In genomic region chr2:24792542-24792873, GRCh38 we compare ENCODE assay signal across 8 cellular contexts. TPM values are rescaled to one million over a fixed set of nuclear protein-coding genes. Genes with fewer than 3 reads are reported as not detected.
DNase-seq lines count a peak whose midpoint lies in the region; ATAC-seq and TF ChIP-seq lines count a peak whose summit lies in the region.

No MANE protein-coding gene starts in this region.

- intact Hi-C loops in activated CD4-positive, alpha-beta T cell treated with anti-CD3 and anti-CD28 coated beads, Interleukin-2, amount 10 ng/mL, durations not matched to agents 24 days and 14 days (cut with micrococcal nuclease), result loop anchor here (2.0 to 5.0 kb wide), 5 partner anchors 34 to 302 kb away; partner anchors contain the start of genes DNAJC27, EFR3B and NCOA1

- peak overlapping the region; percentile 98 for H3K4me3 ChIP-seq in thoracic aorta

- no peak for DNase-seq in activated CD4-positive, alpha-beta T cell treated with anti-CD3 and anti-CD28 coated beads, Interleukin-2, amount 10 ng/mL, durations not matched to agents 24 days and 14 days
- no peak for DNase-seq in activated CD4-positive, alpha-beta T cell treated with anti-CD3 and anti-CD28 coated beads for 48 hours
- no peak for DNase-seq in activated naive CD4-positive, alpha-beta T cell treated with anti-CD3 and anti-CD28 coated beads, Interleukin-2, amount 50 U/mL, for 72 hours (ENCODE audit: low spot score in 2 of 2)
- DNase-seq in thoracic aorta (ENCODE audit: low spot score), result no peak
- no peak for DNase-seq in nucleus accumbens (lab: John Stamatoyannopoulos, UW)
- DNase-seq in DMS53 (lab: John Stamatoyannopoulos, UW), result no peak
- no peak for DNase-seq in kidney tubule cell (ENCODE audit: low spot score)

- ATAC-seq in activated naive CD4-positive, alpha-beta T cell treated with anti-CD3 and anti-CD28 coated beads, Interleukin-2, amount 50 U/mL, for 72 hours, result no peak
- ATAC-seq in thoracic aorta (ENCODE audit: insufficient number of reproducible peaks, low FRiP score, low read depth), result no peak

- H3K27ac ChIP-seq in layer of hippocampus (ENCODE audit: low read depth, low read length) (peak overlapping the region; percentile 100), thoracic aorta (peak overlapping the region; percentile 99)

- TF ChIP-seq CTCF in thoracic aorta (IDR thresholded peaks at IDR 0.05), result no peak

- peaks cover under 1% of the 10 kb centered on the region for H3K9me3 Mint-ChIP-seq in activated CD4-positive, alpha-beta T cell treated with anti-CD3 and anti-CD28 coated beads, Interleukin-2, amount 10 ng/mL, durations not matched to agents 24 days and 14 days
- peaks cover 0 to 3% of the 10 kb centered on the region in 2 donors for H3K9me3 Mint-ChIP-seq in activated naive CD4-positive, alpha-beta T cell treated with anti-CD3 and anti-CD28 coated beads, Interleukin-2, amount 50 U/mL, for 72 hours

- no peaks in the 10 kb centered on the region for H3K36me3 ChIP-seq in thoracic aorta

- peak overlapping the region; percentile 98 for H3K4me3 Mint-ChIP-seq in activated CD4-positive, alpha-beta T cell treated with anti-CD3 and anti-CD28 coated beads, Interleukin-2, amount 10 ng/mL, durations not matched to agents 24 days and 14 days

- peaks cover 32% of the 10 kb centered on the region for H3K36me3 Mint-ChIP-seq in activated CD4-positive, alpha-beta T cell treated with anti-CD3 and anti-CD28 coated beads, Interleukin-2, amount 10 ng/mL, durations not matched to agents 24 days and 14 days (ENCODE audit: low read depth)
- H3K36me3 Mint-ChIP-seq in activated naive CD4-positive, alpha-beta T cell treated with anti-CD3 and anti-CD28 coated beads, Interleukin-2, amount 50 U/mL, for 72 hours, result peaks cover 32 to 50% of the 10 kb centered on the region in 2 donors

- H3K9me3 ChIP-seq in thoracic aorta, result no peaks in the 10 kb centered on the region

- peaks cover 2% of the 10 kb centered on the region for H3K27me3 Mint-ChIP-seq in activated CD4-positive, alpha-beta T cell treated with anti-CD3 and anti-CD28 coated beads, Interleukin-2, amount 10 ng/mL, durations not matched to agents 24 days and 14 days

- H3K27ac Mint-ChIP-seq in activated CD4-positive, alpha-beta T cell treated with anti-CD3 and anti-CD28 coated beads, Interleukin-2, amount 10 ng/mL, durations not matched to agents 24 days and 14 days, result peak overlapping the region; percentile 99
- H3K27ac Mint-ChIP-seq in activated naive CD4-positive, alpha-beta T cell treated with anti-CD3 and anti-CD28 coated beads, Interleukin-2, amount 50 U/mL, for 72 hours, result peak overlapping the region; percentile 97 to 99

- peaks cover 32% of the 10 kb centered on the region for H3K4me1 Mint-ChIP-seq in activated CD4-positive, alpha-beta T cell treated with anti-CD3 and anti-CD28 coated beads, Interleukin-2, amount 10 ng/mL, durations not matched to agents 24 days and 14 days

- H3K27me3 ChIP-seq in layer of hippocampus (ENCODE audit: control insufficient read depth, insufficient read depth, low read length) (no peaks in the 10 kb centered on the region), thoracic aorta (replicated peaks; ENCODE audit: insufficient read depth) (no peaks in the 10 kb centered on the region)

- H3K4me1 ChIP-seq in thoracic aorta (ENCODE audit: control insufficient read depth in 1 of 2, low read depth in 2 of 2), result peaks cover 8 to 16% of the 10 kb centered on the region in 2 donors

RNA-seq across cellular contexts. Expression of gene PTRHD1, which starts 0.7 kb away (rescaled TPM):
- total RNA-seq in activated CD4-positive, alpha-beta T cell treated with anti-CD3 and anti-CD28 coated beads, Interleukin-2, amount 10 ng/mL, durations not matched to agents 24 days and 14 days, result 21.7 and 22.2 TPM in 2 replicates
- 10 to 100 TPM; 13.7 to 24.4 TPM for total RNA-seq in activated naive CD4-positive, alpha-beta T cell treated with anti-CD3 and anti-CD28 coated beads, Interleukin-2, amount 50 U/mL, for 72 hours
- 1 to 10 TPM; 5.4 to 9.7 TPM for total RNA-seq in thoracic aorta

RNA-seq across cellular contexts. Expression of gene CENPO, which starts 0.7 kb away (rescaled TPM):
- 44.0 and 45.9 TPM in 2 replicates for total RNA-seq in activated CD4-positive, alpha-beta T cell treated with anti-CD3 and anti-CD28 coated beads, Interleukin-2, amount 10 ng/mL, durations not matched to agents 24 days and 14 days
- 10 to 100 TPM; 28.6 to 49.3 TPM for total RNA-seq in activated naive CD4-positive, alpha-beta T cell treated with anti-CD3 and anti-CD28 coated beads, Interleukin-2, amount 50 U/mL, for 72 hours
- total RNA-seq in thoracic aorta, result 1 to 10 TPM; 2.5 to 9.2 TPM
